ENCODE assay signal across 9 cellular contexts in the genomic region with DNA sequence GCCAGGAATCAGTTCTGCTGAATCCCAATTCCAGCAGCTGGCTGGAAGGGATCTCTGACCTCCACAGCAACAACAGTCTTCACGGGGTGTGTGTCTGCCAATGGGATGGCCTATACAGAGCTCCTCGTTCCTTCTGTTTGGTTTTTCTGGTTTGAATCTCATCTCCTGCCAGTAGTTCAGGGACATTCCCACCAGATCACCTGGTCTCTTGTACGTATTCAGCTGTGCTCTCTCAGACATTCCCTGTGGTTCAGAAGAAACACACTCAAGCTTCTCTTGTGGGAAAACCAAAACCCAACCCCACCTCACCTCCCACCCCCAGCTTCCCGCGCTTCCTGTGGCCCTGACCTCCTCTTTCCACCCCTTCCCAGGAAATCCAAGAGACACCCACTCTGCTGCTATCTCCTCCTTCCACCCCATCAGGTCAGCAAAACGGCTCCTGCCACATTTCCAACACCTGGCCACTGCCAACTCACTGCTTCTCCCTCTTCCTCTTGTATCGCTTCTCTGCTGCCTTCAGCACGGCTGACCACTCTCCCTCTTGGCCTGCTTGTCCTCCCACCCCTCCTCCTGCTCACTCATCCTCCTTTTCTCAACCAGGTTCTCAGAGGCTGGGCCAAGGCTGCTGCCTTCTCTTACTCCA.
DNase-seq lines count a peak whose midpoint lies in the region; ATAC-seq, FAIRE-seq and TF ChIP-seq lines count a peak whose summit lies in the region.
"Had no signal": no experiment of that assay in that cellular context is flagged by ENCODE, and none has a peak within 500 bp of the region (broad histone marks: within the 10 kb centered on the region; RNA-seq: fewer than 3 reads in every experiment).

No MANE protein-coding gene starts in this region.

- H3K9me3 ChIP-seq in neutrophil (no peaks in the 10 kb centered on the region), kidney (ENCODE audit: control insufficient read depth in 1 of 2, low read length in 2 of 2) (no peaks in the 10 kb centered on the region)

- H3K36me3 ChIP-seq in neutrophil: peaks cover 49% of the 10 kb centered on the region
- peaks cover 7 to 18% of the 10 kb centered on the region in 2 donors for H3K36me3 ChIP-seq in kidney (ENCODE audit: control insufficient read depth in 1 of 2, insufficient read depth in 2 of 2, low read length in 2 of 2)
- H3K36me3 ChIP-seq in H7 (replicated peaks; ENCODE audit: control insufficient read depth, insufficient read depth, low read length): peaks cover 8% of the 10 kb centered on the region

- FAIRE-seq in kidney (lab: Jason Lieb, UNC): no peak

- intact Hi-C loops in kidney (cut with DNase I): no loop called here

- no peaks in the 10 kb centered on the region for H3K27me3 Mint-ChIP-seq in central memory CD8-positive, alpha-beta T cell

- H3K27ac ChIP-seq in neutrophil (peak overlapping the region; percentile 74), kidney (ENCODE audit: low read depth in 2 of 2, low read length in 2 of 2) (no peak overlapping the region)

- peaks cover 12 to 35% of the 10 kb centered on the region in 2 experiments for H3K4me1 ChIP-seq in neutrophil (ENCODE audit: control insufficient read depth in 1 of 2, insufficient read depth in 1 of 2, low read depth in 1 of 2, low read length in 1 of 2)
- peaks cover under 1 to 5% of the 10 kb centered on the region in 2 donors for H3K4me1 ChIP-seq in kidney (ENCODE audit: control insufficient read depth in 1 of 2, insufficient read depth in 1 of 2, low read depth in 1 of 2, low read length in 2 of 2)

- H3K4me3 ChIP-seq in neutrophil (ENCODE audit: low read depth in 1 of 2, low read length in 1 of 2): no peak overlapping the region
- H3K4me3 ChIP-seq in kidney (ENCODE audit: low read length in 2 of 2): no peak overlapping the region
- no peak overlapping the region for H3K4me3 ChIP-seq in H7 (ENCODE audit: insufficient read depth, low read depth, low read length)

- no peaks in the 10 kb centered on the region for H3K9me3 Mint-ChIP-seq in central memory CD8-positive, alpha-beta T cell

- TF ChIP-seq CTCF in neutrophil (IDR thresholded peaks at IDR 0.05): no peak
- TF ChIP-seq CTCF in kidney (IDR thresholded peaks at IDR 0.05; ENCODE audit: borderline replicate concordance, extremely low read depth, insufficient read depth): no peak

- no peak for DNase-seq in central memory CD8-positive, alpha-beta T cell (ENCODE audit: low spot score in 2 of 2)
- no peak for DNase-seq in kidney
- DNase-seq in H7: no peak
- DNase-seq in activated CD4-positive, alpha-beta T cell treated with anti-CD3 and anti-CD28 coated beads for 1 hour: no peak
- DNase-seq in NCI-H226: no peak
- DNase-seq: NCI-H524 treated with DMSO at 0.1 percent for 48 hours had no signal

- no peak overlapping the region for H3K9ac ChIP-seq in kidney (ENCODE audit: low read length in 2 of 2)

- peak; percentile 16 for ATAC-seq in GM18861 (IDR thresholded peaks at IDR 0.05; ENCODE audit: unreplicated experiment)
- ATAC-seq in HG02938 (IDR thresholded peaks at IDR 0.05; ENCODE audit: unreplicated experiment): peak; percentile 29
- no peak for ATAC-seq in central memory CD8-positive, alpha-beta T cell (replicated peaks; ENCODE audit: extremely low read depth, poor library complexity, severe bottlenecking)

- H3K27ac Mint-ChIP-seq in central memory CD8-positive, alpha-beta T cell (ENCODE audit: low read depth): peak overlapping the region; percentile 32

- H3K36me3 Mint-ChIP-seq in central memory CD8-positive, alpha-beta T cell (ENCODE audit: insufficient read depth): peaks cover 14% of the 10 kb centered on the region

- no peak overlapping the region for H3K4me3 Mint-ChIP-seq in central memory CD8-positive, alpha-beta T cell

- peaks cover 17% of the 10 kb centered on the region for H3K4me1 Mint-ChIP-seq in central memory CD8-positive, alpha-beta T cell

- H3K27me3 ChIP-seq in neutrophil (no peaks in the 10 kb centered on the region), H7 (ENCODE audit: control insufficient read depth, insufficient read depth, low read length) (no peaks in the 10 kb centered on the region)
